In the genomic region with DNA sequence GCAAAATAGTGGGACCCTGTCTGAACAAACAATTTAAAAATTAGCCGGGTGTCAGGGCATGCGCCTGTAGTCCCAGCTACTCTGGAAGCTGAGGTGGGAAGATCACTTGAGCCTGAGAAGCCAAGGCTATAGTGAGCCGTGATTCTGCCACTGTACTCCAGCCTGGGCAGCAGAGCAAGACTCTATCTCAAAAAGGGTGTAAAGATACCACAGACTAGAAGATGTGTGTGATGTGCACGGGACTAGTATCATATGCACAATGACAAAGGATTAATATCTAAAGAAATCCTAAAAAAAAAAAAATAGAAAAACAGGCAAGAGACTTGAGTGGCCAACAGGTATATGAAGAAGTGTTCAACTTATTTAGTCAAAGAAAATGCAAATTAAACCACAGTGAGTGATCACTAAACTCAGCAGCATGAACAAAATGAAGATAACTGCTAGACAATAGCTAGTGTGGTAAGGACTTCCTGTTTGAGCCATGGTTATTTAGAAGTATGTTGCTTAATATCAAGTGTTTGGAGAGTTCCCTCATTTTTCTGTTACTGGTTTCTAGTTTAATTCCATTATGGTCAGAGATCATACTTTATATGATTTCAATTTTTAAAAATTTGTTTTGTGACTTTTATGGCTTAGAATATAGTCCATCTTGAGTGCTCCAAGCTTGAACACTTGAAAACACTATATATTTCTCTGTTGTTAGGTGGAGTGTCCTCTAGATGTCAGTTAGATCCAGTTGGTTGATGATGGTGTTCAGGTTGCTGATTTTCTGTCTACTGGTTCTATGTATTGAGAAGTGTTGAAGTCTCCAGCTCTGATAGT, we compare ENCODE assay signal across 8 cellular contexts. TPM values are rescaled to one million over a fixed set of nuclear protein-coding genes. Genes with fewer than 3 reads are reported as not detected.
DNase-seq lines count a peak whose midpoint lies in the region; ATAC-seq, FAIRE-seq and TF ChIP-seq lines count a peak whose summit lies in the region.

No MANE protein-coding gene starts in this region.

- ATAC-seq in GM19035 (IDR thresholded peaks at IDR 0.05; ENCODE audit: unreplicated experiment): peak; percentile 57
- no peak for ATAC-seq in HG03571 (IDR thresholded peaks at IDR 0.05; ENCODE audit: unreplicated experiment)

- H3K9ac ChIP-seq in BLaER1 treated with 17β-estradiol and CSF1 and Interleukin-3, amounts not matched to agents 10 nM and 100 nM: peak overlapping the region in 9 of 11 experiments; percentile 24 to 67 (median 42); a peak in 12 of 22 replicates

- peak overlapping the region in 10 of 11 experiments; percentile 17 to 85 (median 75); a peak in 19 of 22 replicates for H3K27ac ChIP-seq in BLaER1 treated with 17β-estradiol and CSF1 and Interleukin-3, amounts not matched to agents 10 nM and 100 nM

- peaks cover 46 to 72% (median 62%) of the 10 kb centered on the region in 10 experiments for H3K4me1 ChIP-seq in BLaER1 treated with 17β-estradiol and CSF1 and Interleukin-3, amounts not matched to agents 10 nM and 100 nM

- no peaks in the 10 kb centered on the region for H3K27me3 ChIP-seq in BLaER1 treated with 17β-estradiol and CSF1 and Interleukin-3, amounts not matched to agents 10 nM and 100 nM
- no peaks in the 10 kb centered on the region for H3K27me3 ChIP-seq in bronchial epithelial cell (ENCODE audit: control insufficient read depth, insufficient read depth, low read length)

- peak; percentile 76 for DNase-seq in NB4 (ENCODE audit: low read depth)
- peak; percentile 12 for DNase-seq in bronchial epithelial cell (ENCODE audit: low read depth)
- no peak for DNase-seq in NCI-H1930 (lab: John Stamatoyannopoulos, UW)
- no peak for DNase-seq in activated CD4-positive, alpha-beta T cell treated with anti-CD3 and anti-CD28 coated beads for 1 hour
- DNase-seq in NCI-H1105 treated with DMSO at 0.1 percent for 48 hours (lab: John Stamatoyannopoulos, UW): no peak

- peak overlapping the region; percentile 47 to 86 (median 70) for H3K4me2 ChIP-seq in BLaER1 treated with 17β-estradiol and CSF1 and Interleukin-3, amounts not matched to agents 10 nM and 100 nM

- H3K36me3 ChIP-seq in BLaER1 treated with 17β-estradiol and CSF1 and Interleukin-3, amounts not matched to agents 10 nM and 100 nM: peaks cover 0 to 5% (median 0%) of the 10 kb centered on the region in 11 experiments; a peak in 1 of 22 replicates
- H3K36me3 ChIP-seq in bronchial epithelial cell (ENCODE audit: control insufficient read depth, insufficient read depth, low read length): no peaks in the 10 kb centered on the region

- 0 out of 20 replicates have a peak overlapping the region, but pooled peaks of 1 of the 10 experiments have one; percentile 5 for H3K4me3 ChIP-seq in BLaER1 treated with 17β-estradiol and CSF1 and Interleukin-3, amounts not matched to agents 10 nM and 100 nM
- H3K4me3 ChIP-seq in NB4 (ENCODE audit: low read depth, low read length) (peak overlapping the region; percentile 0), bronchial epithelial cell (ENCODE audit: low read depth, low read length) (no peak overlapping the region)

- no peak for FAIRE-seq in bronchial epithelial cell (lab: Jason Lieb, UNC)

- no peak for TF ChIP-seq POLR2A in NB4 (IDR thresholded peaks at IDR 0.05; ENCODE audit: extremely low read depth, insufficient read length)

- peak; percentile 7 for TF ChIP-seq CTCF in NB4 (IDR thresholded peaks at IDR 0.05; ENCODE audit: low read depth, low read length)
- TF ChIP-seq CTCF in bronchial epithelial cell (IDR thresholded peaks at IDR 0.05; ENCODE audit: insufficient read depth, low read length, severe bottlenecking): no peak

- no peaks in the 10 kb centered on the region for H3K9me3 ChIP-seq in BLaER1 treated with 17β-estradiol and CSF1 and Interleukin-3, amounts not matched to agents 10 nM and 100 nM (replicated peaks in 1 of 11)

- no peaks in the 10 kb centered on the region; a peak in 1 of 22 replicates for H4K20me1 ChIP-seq in BLaER1 treated with 17β-estradiol and CSF1 and Interleukin-3, amounts not matched to agents 10 nM and 100 nM

RNA-seq across cellular contexts. Expression of gene SLX4, which starts 14.7 kb away (rescaled TPM):
- total RNA-seq in bronchial epithelial cell: 1.3 and 2.4 TPM in 2 replicates

RNA-seq across cellular contexts. Expression of gene DNASE1, which starts 28.4 kb away (rescaled TPM):
- 6.8 and 12.3 TPM in 2 replicates for total RNA-seq in bronchial epithelial cell

RNA-seq across cellular contexts. Expression of gene NLRC3, which starts 48.9 kb away (rescaled TPM):
- total RNA-seq in bronchial epithelial cell: not detected in 2 replicates

Comparison
In these comparisons a context has a peak if more than half of its experiments do, and no peak if none do; other contexts are left out.
1. DNase-seq: peak in NB4 (single experiment) and bronchial epithelial cell (single experiment); none in NCI-H1930 (0 of 2), activated CD4-positive, alpha-beta T cell treated with anti-CD3 and anti-CD28 coated beads for 1 hour (single experiment) and NCI-H1105 treated with DMSO at 0.1 percent for 48 hours (single experiment).